In the genomic region with DNA sequence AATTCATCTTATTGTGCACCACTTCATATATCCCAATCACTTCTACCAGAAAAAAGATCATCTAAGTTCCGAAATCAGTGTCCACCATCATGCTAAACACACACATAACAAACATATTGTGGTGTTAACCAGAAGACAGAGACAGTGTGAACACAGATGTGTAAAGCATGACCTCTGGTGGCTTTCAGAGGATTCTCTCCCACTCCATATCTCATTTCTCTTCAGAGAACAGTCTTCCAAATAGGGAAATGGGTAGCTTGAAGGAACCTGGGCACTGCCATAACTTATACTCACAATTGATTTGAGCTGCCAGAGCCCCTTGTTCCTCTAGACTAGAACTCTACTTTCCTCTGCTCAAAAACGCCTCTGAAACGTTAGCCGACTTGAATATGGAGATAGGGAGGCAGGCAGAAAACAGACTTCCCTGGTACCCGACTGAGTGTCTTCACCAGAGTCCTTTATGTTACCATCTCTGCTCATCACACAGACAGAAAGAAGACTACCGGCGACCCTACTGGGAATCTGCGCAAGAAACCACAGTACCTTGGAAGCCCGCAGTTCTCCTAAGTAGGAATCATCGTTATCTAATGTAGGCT, we compare ENCODE assay signal across 8 cellular contexts. TPM values are rescaled to one million over a fixed set of nuclear protein-coding genes. Genes with fewer than 3 reads are reported as not detected.
A peak's percentile ranks its signal among the peaks of the same experiment; 100 is the strongest.
DNase-seq lines count a peak whose midpoint lies in the region; ATAC-seq and TF ChIP-seq lines count a peak whose summit lies in the region.

No MANE protein-coding gene starts in this region.

- H3K36me3 ChIP-seq in hepatocyte (replicated peaks; ENCODE audit: insufficient read depth, low read depth) (no peaks in the 10 kb centered on the region), stomach (no peaks in the 10 kb centered on the region)

- no peak for TF ChIP-seq POLR2A in stomach (IDR thresholded peaks at IDR 0.05)

- DNase-seq in AG04450 (ENCODE audit: low read depth, low spot score) (no peak), GM10248 (ENCODE audit: extremely low spot score) (no peak), hepatocyte (ENCODE audit: low spot score) (no peak), stomach (no peak)
- no peak for DNase-seq in activated naive CD8-positive, alpha-beta T cell treated with anti-CD3 and anti-CD28 coated beads for 36 hours
- DNase-seq in NK-92 treated with Interleukin-12 subunit alpha and Interleukin-12 subunit beta, amount 100 ng/mL, for 24 hours (lab: John Stamatoyannopoulos, UW) = no peak

- H3K27ac Mint-ChIP-seq in IgD-negative memory B cell = peak overlapping the region; percentile 91 to 98 (median 98)
- peak overlapping the region; percentile 81 for H3K27ac Mint-ChIP-seq in activated naive CD8-positive, alpha-beta T cell treated with anti-CD3 and anti-CD28 coated beads for 36 hours

- peaks cover 2% of the 10 kb centered on the region for H3K36me3 Mint-ChIP-seq in IgD-negative memory B cell
- peaks cover 2% of the 10 kb centered on the region for H3K36me3 Mint-ChIP-seq in activated naive CD8-positive, alpha-beta T cell treated with anti-CD3 and anti-CD28 coated beads for 36 hours

- POLR2A ChIA-PET in AG04450 (lab: Yijun Ruan, JAX) (interaction anchor here (1.6 to 4.6 kb wide), 2 partner anchors 12 to 70 kb away, joined by 5 to 54 read pairs; a partner anchor contains a TSS), GM10248 (lab: Yijun Ruan, JAX) (interaction anchor here (1.0 kb wide), 1 partner anchor 12 kb away, joined by 5 read pairs; no protein-coding TSS in a partner anchor)

- H3K4me3 ChIP-seq in AG04450 (ENCODE audit: low read depth, low read length) (peak overlapping the region; percentile 41; the same call in 1 of the 2 replicates), hepatocyte (no peak overlapping the region), stomach (peak overlapping the region; percentile 49 to 72 (median 52))

- H3K4me2 ChIP-seq in hepatocyte = peak overlapping the region; percentile 47

- H3K9me3 Mint-ChIP-seq in IgD-negative memory B cell = peaks cover 0 to 3% (median 0%) of the 10 kb centered on the region in 3 donors
- peaks cover 2% of the 10 kb centered on the region for H3K9me3 Mint-ChIP-seq in activated naive CD8-positive, alpha-beta T cell treated with anti-CD3 and anti-CD28 coated beads for 36 hours

- peak overlapping the region; percentile 84 to 97 (median 89) for H3K4me3 Mint-ChIP-seq in IgD-negative memory B cell
- H3K4me3 Mint-ChIP-seq in activated naive CD8-positive, alpha-beta T cell treated with anti-CD3 and anti-CD28 coated beads for 36 hours = no peak overlapping the region

- TF ChIP-seq CTCF in AG04450 (IDR thresholded peaks at IDR 0.05; ENCODE audit: low read depth, low read length) (peak; percentile 20; the same call in 1 of the 2 replicates), GM10248 (IDR thresholded peaks at IDR 0.05; ENCODE audit: control extremely low read depth, extremely low read depth, low read depth, missing control alignments) (peak; percentile 46), hepatocyte (IDR thresholded peaks at IDR 0.05; ENCODE audit: poor library complexity) (peak; percentile 35), stomach (IDR thresholded peaks at IDR 0.05) (no peak)

- H3K9me2 ChIP-seq in hepatocyte (replicated peaks; ENCODE audit: insufficient read depth) = no peaks in the 10 kb centered on the region

- intact Hi-C loops in stomach (cut with DNase I; ENCODE audit: low total_unique reads) = loop anchor here (10.0 kb wide), 1 partner anchor 83 kb away; no protein-coding TSS in a partner anchor

- H4K20me1 ChIP-seq in hepatocyte (ENCODE audit: insufficient read depth, poor library complexity, severe bottlenecking) = no peaks in the 10 kb centered on the region

- peaks cover 31% of the 10 kb centered on the region for H3K27me3 Mint-ChIP-seq in IgD-negative memory B cell
- peaks cover 8% of the 10 kb centered on the region for H3K27me3 Mint-ChIP-seq in activated naive CD8-positive, alpha-beta T cell treated with anti-CD3 and anti-CD28 coated beads for 36 hours

- H3K79me2 ChIP-seq in hepatocyte = no peaks in the 10 kb centered on the region

- H3K4me1 Mint-ChIP-seq in IgD-negative memory B cell = peaks cover 11 to 21% (median 13%) of the 10 kb centered on the region in 3 donors
- peaks cover 45% of the 10 kb centered on the region for H3K4me1 Mint-ChIP-seq in activated naive CD8-positive, alpha-beta T cell treated with anti-CD3 and anti-CD28 coated beads for 36 hours

- TF ChIP-seq EP300 in stomach (IDR thresholded peaks at IDR 0.05) = no peak

- ATAC-seq in HG02970 (IDR thresholded peaks at IDR 0.05; ENCODE audit: low FRiP score, unreplicated experiment) = no peak

- H3K27ac ChIP-seq in AG04450 (ENCODE audit: low read depth, low read length) (no peak overlapping the region), hepatocyte (no peak overlapping the region), stomach (peak overlapping the region in 2 of 5 donors; percentile 33 to 76)

- H3K4me1 ChIP-seq in hepatocyte (ENCODE audit: insufficient read depth) (peaks cover 4% of the 10 kb centered on the region), stomach (peaks cover 18 to 32% (median 23%) of the 10 kb centered on the region in 4 donors)

- H3K9me3 ChIP-seq in AG04450 (ENCODE audit: control insufficient read depth, insufficient read depth, low read length) (no peaks in the 10 kb centered on the region), hepatocyte (ENCODE audit: low read depth) (no peaks in the 10 kb centered on the region), stomach (no peaks in the 10 kb centered on the region)

- CTCF ChIA-PET in AG04450 (lab: Charles Lee) (interaction anchor here (0.5 to 4.0 kb wide), 48 partner anchors 9 to 961 kb away, joined by 3 to 62 read pairs (median 4); a partner anchor contains a TSS), GM10248 (lab: Yijun Ruan, JAX) (interaction anchor here (0.7 to 8.5 kb wide), 44 partner anchors 10 to 600 kb away, joined by 3 to 114 read pairs (median 4); a partner anchor contains a TSS)

- H2AFZ ChIP-seq in hepatocyte = no peak overlapping the region

- H3K27me3 ChIP-seq in AG04450 (ENCODE audit: control insufficient read depth, insufficient read depth, low read length) (peaks cover 36% of the 10 kb centered on the region), hepatocyte (peaks cover 29% of the 10 kb centered on the region), stomach (peaks cover 6 to 35% (median 7%) of the 10 kb centered on the region in 3 donors)

- WGBS in hepatocyte (ENCODE audit: low lambda C conversion rate, missing lambda C conversion rate) = 53% methylated on average over 10 of the region's 10 CpGs
- 35 to 50% (median 38%) methylated on average over 10 of the region's 10 CpGs for WGBS in stomach, 5 donors

RNA-seq across cellular contexts. Expression of a gene that starts 1.8 kb away (rescaled TPM):
- polyA plus RNA-seq in AG04450 (2011; rRNA removed) (0.88 and 0.94 TPM in 2 replicates), IgD-negative memory B cell (1.0 TPM), hepatocyte (1.6 and 1.8 TPM in 2 replicates), stomach (10 to 100 TPM; 25.5 to 47.7 (median 35.1) TPM)
- 1.2 and 1.3 TPM in 2 replicates for polyA minus RNA-seq in AG04450 (2011; rRNA and poly(A)+ RNA removed)
- 1 to 10 TPM; 6.8 to 7.7 TPM for total RNA-seq in activated naive CD8-positive, alpha-beta T cell treated with anti-CD3 and anti-CD28 coated beads for 36 hours
- total RNA-seq in hepatocyte (2.5 and 3.0 TPM in 2 replicates), stomach (100 to 1,000 TPM in 2 of 5 donors, 10 to 100 TPM in 3; 56.8 to 185 (median 84.3) TPM)

RNA-seq across cellular contexts. Expression of a gene that starts 21.6 kb away (rescaled TPM):
- 38.8 and 39.0 TPM in 2 replicates for polyA plus RNA-seq in AG04450 (2011; rRNA removed)
- 16.9 and 20.0 TPM in 2 replicates for polyA minus RNA-seq in AG04450 (2011; rRNA and poly(A)+ RNA removed)
- 34.8 TPM for polyA plus RNA-seq in IgD-negative memory B cell
- total RNA-seq in activated naive CD8-positive, alpha-beta T cell treated with anti-CD3 and anti-CD28 coated beads for 36 hours = 10 to 100 TPM; 26.2 to 26.5 TPM
- total RNA-seq in hepatocyte = 33.4 and 35.0 TPM in 2 replicates
- 18.3 and 25.0 TPM in 2 replicates for polyA plus RNA-seq in hepatocyte
- 10 to 100 TPM in 3 of 5 donors, 1 to 10 TPM in 1, not detected in 1; 2.9 to 70.1 (median 44.6) TPM for total RNA-seq in stomach
- 10 to 100 TPM; 15.4 to 26.9 (median 16.3) TPM for polyA plus RNA-seq in stomach

RNA-seq across cellular contexts. Expression of a gene that starts 36.4 kb away (rescaled TPM):
- polyA plus RNA-seq in AG04450 (2011; rRNA removed) (61.8 and 81.9 TPM in 2 replicates), IgD-negative memory B cell (2.7 TPM), hepatocyte (15.7 and 22.1 TPM in 2 replicates), stomach (10 to 100 TPM; 20.4 to 48.6 (median 46.8) TPM)
- 21.5 and 42.1 TPM in 2 replicates for polyA minus RNA-seq in AG04450 (2011; rRNA and poly(A)+ RNA removed)
- 10 to 100 TPM; 32.3 to 34.2 TPM for total RNA-seq in activated naive CD8-positive, alpha-beta T cell treated with anti-CD3 and anti-CD28 coated beads for 36 hours
- total RNA-seq in hepatocyte (63.3 and 78.7 TPM in 2 replicates), stomach (10 to 100 TPM in 4 of 5 donors, 1 to 10 TPM in 1; 3.5 to 69.9 (median 25.2) TPM)

Comparison
In these comparisons a context has a peak if more than half of its experiments do, and no peak if none do; other contexts are left out.
1. CTCF ChIP-seq: peak in AG04450 (single experiment), GM10248 (single experiment) and hepatocyte (single experiment); none in stomach (0 of 7).